11 cellular contexts compared by ENCODE assay signal in the genomic region with DNA sequence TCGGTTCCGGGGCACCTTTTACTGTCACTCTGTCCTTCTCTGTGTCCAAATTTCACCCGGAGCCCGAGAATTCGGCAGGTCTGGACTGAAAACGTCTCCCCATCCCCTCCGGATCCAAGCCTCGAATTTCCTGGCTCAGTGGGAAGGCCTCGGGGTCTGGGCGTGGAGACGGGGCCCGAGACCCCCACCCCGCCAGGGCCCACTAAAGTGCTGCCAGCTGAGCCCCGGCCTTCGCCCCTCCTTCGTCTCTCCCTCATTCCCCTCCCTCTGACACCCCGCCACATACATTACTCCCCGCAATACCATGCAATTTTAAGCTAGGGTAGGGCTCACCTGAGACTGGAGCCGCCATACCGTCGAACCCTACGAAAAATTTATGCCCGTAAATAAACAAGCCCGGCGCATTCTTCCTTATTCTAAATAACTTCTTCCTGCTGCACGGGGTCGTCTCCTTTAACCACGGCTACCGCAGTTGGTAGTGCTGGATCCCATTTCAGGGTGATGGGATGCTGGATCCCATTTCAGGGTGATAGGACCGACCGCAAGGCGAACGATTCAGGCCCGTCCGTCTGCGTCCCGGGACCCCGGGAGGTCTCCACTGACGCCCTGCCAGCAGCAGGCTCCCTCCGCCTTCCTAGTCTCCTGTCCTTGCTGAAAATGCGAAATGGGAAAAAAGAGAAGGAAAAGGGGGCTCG. TPM values are rescaled to one million over a fixed set of nuclear protein-coding genes. Genes with fewer than 3 reads are reported as not detected.
DNase-seq lines count a peak whose midpoint lies in the region; ATAC-seq and TF ChIP-seq lines count a peak whose summit lies in the region.
"Had no signal": no experiment of that assay in that cellular context is flagged by ENCODE, and none has a peak within 500 bp of the region (broad histone marks: within the 10 kb centered on the region; RNA-seq: fewer than 3 reads in every experiment).

No MANE protein-coding gene starts in this region.

- H3K9me3 Mint-ChIP-seq in activated CD4-positive, alpha-beta T cell treated with anti-CD3 and anti-CD28 coated beads, Interleukin-2, amount 10 ng/mL, durations not matched to agents 7 days and 5 days: peaks cover 21% of the 10 kb centered on the region
- H3K9me3 Mint-ChIP-seq in activated T-helper 17 cell treated with anti-CD3 and anti-CD28 coated beads, Interleukin-2, amount 50 U/mL, for 72 hours: no peaks in the 10 kb centered on the region
- no peaks in the 10 kb centered on the region for H3K9me3 Mint-ChIP-seq in stimulated activated naive CD8-positive, alpha-beta T cell treated with anti-CD3 and anti-CD28 coated beads, Interleukin-15, amount 100 ng/mL, for 72 hours

- H3K4me1 Mint-ChIP-seq in activated CD4-positive, alpha-beta T cell treated with anti-CD3 and anti-CD28 coated beads, Interleukin-2, amount 10 ng/mL, durations not matched to agents 7 days and 5 days: peaks cover 29% of the 10 kb centered on the region
- H3K4me1 Mint-ChIP-seq in activated T-helper 17 cell treated with anti-CD3 and anti-CD28 coated beads, Interleukin-2, amount 50 U/mL, for 72 hours: peaks cover 20% of the 10 kb centered on the region
- H3K4me1 Mint-ChIP-seq in stimulated activated naive CD8-positive, alpha-beta T cell treated with anti-CD3 and anti-CD28 coated beads, Interleukin-15, amount 100 ng/mL, for 72 hours: peaks cover 46% of the 10 kb centered on the region

- CTCF ChIA-PET in activated CD4-positive, alpha-beta T cell treated with anti-CD3 and anti-CD28 coated beads, Interleukin-2, amount 10 ng/mL, durations not matched to agents 7 days and 5 days (lab: Charles Lee): interaction anchor here (0.8 to 2.4 kb wide), 9 partner anchors 8 to 106 kb away, joined by 3 to 10 read pairs (median 3); no protein-coding TSS in a partner anchor

- H3K27me3 Mint-ChIP-seq in activated CD4-positive, alpha-beta T cell treated with anti-CD3 and anti-CD28 coated beads, Interleukin-2, amount 10 ng/mL, durations not matched to agents 7 days and 5 days: peaks cover 89% of the 10 kb centered on the region
- peaks cover 64% of the 10 kb centered on the region for H3K27me3 Mint-ChIP-seq in activated T-helper 17 cell treated with anti-CD3 and anti-CD28 coated beads, Interleukin-2, amount 50 U/mL, for 72 hours
- H3K27me3 Mint-ChIP-seq in stimulated activated naive CD8-positive, alpha-beta T cell treated with anti-CD3 and anti-CD28 coated beads, Interleukin-15, amount 100 ng/mL, for 72 hours: peaks cover 88% of the 10 kb centered on the region

- H3K27ac Mint-ChIP-seq in activated CD4-positive, alpha-beta T cell treated with anti-CD3 and anti-CD28 coated beads, Interleukin-2, amount 10 ng/mL, durations not matched to agents 7 days and 5 days: peak overlapping the region; percentile 85
- peak overlapping the region; percentile 92 for H3K27ac Mint-ChIP-seq in activated T-helper 17 cell treated with anti-CD3 and anti-CD28 coated beads, Interleukin-2, amount 50 U/mL, for 72 hours
- peak overlapping the region; percentile 61 to 84 for H3K27ac Mint-ChIP-seq in stimulated activated naive CD8-positive, alpha-beta T cell treated with anti-CD3 and anti-CD28 coated beads, Interleukin-15, amount 100 ng/mL, for 72 hours

- DNase-seq in activated CD4-positive, alpha-beta T cell treated with anti-CD3 and anti-CD28 coated beads, Interleukin-2, amount 10 ng/mL, durations not matched to agents 7 days and 5 days: no peak
- no peak for DNase-seq in activated CD4-positive, alpha-beta T cell treated with anti-CD3 and anti-CD28 coated beads for 4 hours
- DNase-seq in stimulated activated naive CD8-positive, alpha-beta T cell treated with anti-CD3 and anti-CD28 coated beads, Interleukin-15, amount 100 ng/mL, for 72 hours: no peak
- DNase-seq in iPS-NIHi11 (ENCODE audit: low spot score) (no peak), tibial artery (no peak)
- DNase-seq: GOT3, NCI-H446 treated with DMSO at 0.1 percent for 48 hours had no signal

- WGBS in gastroesophageal sphincter (ENCODE audit: low coverage in 1 of 2), 2 donors: 2 to 6% methylated on average over 13 to 21 of the region's 42 CpGs

- POLR2A ChIA-PET in activated CD4-positive, alpha-beta T cell treated with anti-CD3 and anti-CD28 coated beads, Interleukin-2, amount 10 ng/mL, durations not matched to agents 7 days and 5 days (lab: Charles Lee): no interaction called here

- H3K9me3 ChIP-seq in iPS-15b (ENCODE audit: control insufficient read depth, insufficient read depth, low read length) (no peaks in the 10 kb centered on the region), gastroesophageal sphincter (no peaks in the 10 kb centered on the region), tibial artery (no peaks in the 10 kb centered on the region)

- TF ChIP-seq CTCF in gastroesophageal sphincter (IDR thresholded peaks at IDR 0.05) (no peak), tibial artery (IDR thresholded peaks at IDR 0.05) (no peak)

- H3K4me1 ChIP-seq in iPS-15b (ENCODE audit: control insufficient read depth, insufficient read depth, low read length): peaks cover 2% of the 10 kb centered on the region
- peaks cover 0 to 27% (median 9%) of the 10 kb centered on the region in 3 donors for H3K4me1 ChIP-seq in gastroesophageal sphincter
- H3K4me1 ChIP-seq in tibial artery: peaks cover 0 to 22% (median 17%) of the 10 kb centered on the region in 4 donors

- H3K4me3 Mint-ChIP-seq in activated CD4-positive, alpha-beta T cell treated with anti-CD3 and anti-CD28 coated beads, Interleukin-2, amount 10 ng/mL, durations not matched to agents 7 days and 5 days: peak overlapping the region; percentile 53
- H3K4me3 Mint-ChIP-seq in activated T-helper 17 cell treated with anti-CD3 and anti-CD28 coated beads, Interleukin-2, amount 50 U/mL, for 72 hours: peak overlapping the region; percentile 75
- peak overlapping the region; percentile 86 to 95 for H3K4me3 Mint-ChIP-seq in stimulated activated naive CD8-positive, alpha-beta T cell treated with anti-CD3 and anti-CD28 coated beads, Interleukin-15, amount 100 ng/mL, for 72 hours

- no peak for TF ChIP-seq POLR2A in gastroesophageal sphincter (IDR thresholded peaks at IDR 0.05)

- ATAC-seq in activated T-helper 17 cell treated with anti-CD3 and anti-CD28 coated beads, Interleukin-2, amount 50 U/mL, for 72 hours (replicated peaks): no peak
- ATAC-seq in stimulated activated naive CD8-positive, alpha-beta T cell treated with anti-CD3 and anti-CD28 coated beads, Interleukin-15, amount 100 ng/mL, for 72 hours: peak; percentile 29
- ATAC-seq in gastroesophageal sphincter: no peak

- intact Hi-C loops in tibial artery (cut with DNase I; ENCODE audit: low total_unique reads): no loop called here

- H3K27ac ChIP-seq in gastroesophageal sphincter (no peak overlapping the region), tibial artery (no peak overlapping the region)

- H3K36me3 ChIP-seq in iPS-15b (ENCODE audit: control insufficient read depth, insufficient read depth, low read length): no peaks in the 10 kb centered on the region
- no peaks in the 10 kb centered on the region for H3K36me3 ChIP-seq in gastroesophageal sphincter
- H3K36me3 ChIP-seq in tibial artery: no peaks in the 10 kb centered on the region

- H3K27me3 ChIP-seq in iPS-15b (ENCODE audit: control insufficient read depth, insufficient read depth, low read length) (peaks cover 56% of the 10 kb centered on the region), gastroesophageal sphincter (peaks cover 100% of the 10 kb centered on the region), tibial artery (peaks cover 3 to 100% of the 10 kb centered on the region in 2 donors)

- H3K36me3 Mint-ChIP-seq in activated CD4-positive, alpha-beta T cell treated with anti-CD3 and anti-CD28 coated beads, Interleukin-2, amount 10 ng/mL, durations not matched to agents 7 days and 5 days (ENCODE audit: low read depth): peaks cover 14% of the 10 kb centered on the region
- peaks cover 31% of the 10 kb centered on the region for H3K36me3 Mint-ChIP-seq in activated T-helper 17 cell treated with anti-CD3 and anti-CD28 coated beads, Interleukin-2, amount 50 U/mL, for 72 hours (ENCODE audit: low read depth)

- H3K4me3 ChIP-seq in iPS-15b (ENCODE audit: low read depth, low read length) (peak overlapping the region; percentile 91), gastroesophageal sphincter (peak overlapping the region in 1 of 2 donors; percentile 25), tibial artery (no peak overlapping the region)

- no peak for TF ChIP-seq EP300 in gastroesophageal sphincter (IDR thresholded peaks at IDR 0.05)

- H3K9ac ChIP-seq in iPS-15b (ENCODE audit: low read depth, low read length): peak overlapping the region; percentile 24

RNA-seq across cellular contexts. Expression of a gene that starts 4.4 kb away (rescaled TPM):
- not detected for total RNA-seq in activated CD4-positive, alpha-beta T cell treated with anti-CD3 and anti-CD28 coated beads, Interleukin-2, amount 10 ng/mL, durations not matched to agents 7 days and 5 days
- total RNA-seq in activated T-helper 17 cell treated with anti-CD3 and anti-CD28 coated beads, Interleukin-2, amount 50 U/mL, for 72 hours: under 1 TPM in 1 of 2 donors, not detected in 1; 0.37 TPM
- total RNA-seq in gastroesophageal sphincter: not detected
- total RNA-seq: mononuclear cell had no signal

RNA-seq across cellular contexts. Expression of a gene that starts 48.8 kb away (rescaled TPM):
- 10 to 100 TPM in 1 of 2 experiments, 1 to 10 TPM in 1; 9.9 to 11.1 TPM for total RNA-seq in activated CD4-positive, alpha-beta T cell treated with anti-CD3 and anti-CD28 coated beads, Interleukin-2, amount 10 ng/mL, durations not matched to agents 7 days and 5 days
- total RNA-seq in activated T-helper 17 cell treated with anti-CD3 and anti-CD28 coated beads, Interleukin-2, amount 50 U/mL, for 72 hours: 1 to 10 TPM; 6.4 to 8.6 TPM
- 10 to 100 TPM in 2 of 4 donors, 1 to 10 TPM in 2; 3.6 to 22.3 (median 12.2) TPM for total RNA-seq in gastroesophageal sphincter

RNA-seq across cellular contexts. Expression of a gene that starts 51.4 kb away (rescaled TPM):
- total RNA-seq in activated CD4-positive, alpha-beta T cell treated with anti-CD3 and anti-CD28 coated beads, Interleukin-2, amount 10 ng/mL, durations not matched to agents 7 days and 5 days: 10 to 100 TPM; 11.7 to 12.1 TPM
- 10 to 100 TPM; 14.6 to 23.2 TPM for total RNA-seq in activated T-helper 17 cell treated with anti-CD3 and anti-CD28 coated beads, Interleukin-2, amount 50 U/mL, for 72 hours
- total RNA-seq in gastroesophageal sphincter: 10 to 100 TPM in 2 of 4 donors, 1 to 10 TPM in 2; 5.2 to 11.8 (median 8.0) TPM
